In the genomic region with DNA sequence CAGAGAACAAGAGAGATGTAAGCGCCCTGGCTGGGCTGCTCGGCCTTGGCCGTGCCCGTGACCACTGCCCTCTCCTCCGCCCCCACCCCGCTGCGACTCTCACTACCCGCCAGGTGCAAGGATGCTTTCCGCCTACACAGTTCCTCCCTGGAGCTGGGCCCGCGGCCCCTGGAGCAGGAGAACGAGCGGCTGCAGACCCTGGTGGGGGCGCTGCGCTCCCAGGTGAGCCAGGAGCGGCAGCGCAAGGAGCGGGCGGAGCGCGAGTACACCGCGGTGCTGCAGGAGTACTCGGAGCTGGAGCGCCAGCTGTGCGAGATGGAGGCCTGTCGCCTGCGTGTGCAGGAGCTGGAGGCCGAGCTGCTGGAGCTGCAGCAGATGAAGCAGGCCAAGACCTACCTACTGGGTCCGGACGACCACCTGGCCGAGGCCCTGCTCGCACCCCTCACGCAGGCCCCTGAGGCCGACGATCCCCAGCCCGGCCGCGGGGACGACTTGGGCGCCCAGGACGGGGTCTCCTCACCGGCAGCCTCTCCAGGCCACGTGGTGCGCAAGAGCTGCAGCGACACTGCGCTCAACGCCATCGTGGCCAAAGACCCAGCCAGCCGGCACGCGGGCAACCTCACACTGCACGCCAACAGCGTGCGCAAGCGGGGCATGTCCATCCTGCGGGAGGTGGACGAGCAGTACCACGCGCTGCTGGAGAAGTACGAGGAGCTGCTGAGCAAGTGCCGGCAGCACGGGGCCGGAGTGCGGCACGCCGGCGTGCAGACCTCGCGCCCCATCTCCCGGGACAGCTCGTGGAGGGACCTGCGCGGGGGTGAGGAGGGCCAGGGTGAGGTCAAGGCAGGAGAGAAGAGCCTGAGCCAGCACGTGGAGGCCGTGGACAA, we compare ENCODE assay signal across 20 cellular contexts.
"Had no signal": no experiment of that assay in that cellular context is flagged by ENCODE, and none has a peak within 500 bp of the region (broad histone marks: within the 10 kb centered on the region; RNA-seq: fewer than 3 reads in every experiment).

No MANE protein-coding gene starts in this region.

- H3K36me3 ChIP-seq: ovary, prostate gland had no signal

- H3K4me3 ChIP-seq: adrenal gland, ascending aorta, esophagus squamous epithelium, gastrocnemius medialis, lung, ovary, prostate gland had no signal

- H3K27me3 ChIP-seq: adrenal gland, ascending aorta, esophagus squamous epithelium, gastrocnemius medialis, ovary had no signal

- DNase-seq: activated CD4-positive, alpha-beta T cell treated with anti-CD3 and anti-CD28 coated beads for 1 hour; activated CD8-positive, alpha-beta memory T cell treated with anti-CD3 and anti-CD28 coated beads, Interleukin-2, amount 50 U/mL, for 4 hours; activated T-cell treated with anti-CD3 and anti-CD28 coated beads, Interleukin-2, amount 50 U/mL, for 24 hours; adrenal gland; central memory CD4-positive, alpha-beta T cell; esophagus squamous epithelium; gastrocnemius medialis; head of caudate nucleus; hypothalamus; naive thymus-derived CD8-positive, alpha-beta T cell; ovary; stimulated activated CD4-positive, alpha-beta T cell treated with anti-CD3 and anti-CD28 coated beads, Interleukin-2, amount 100 ng/mL, for 48 hours; stimulated activated CD8-positive, alpha-beta memory T cell treated with anti-CD3 and anti-CD28 coated beads, Interleukin-4, amount 100 ng/mL, for 48 hours; stimulated activated naive CD4-positive, alpha-beta T cell treated with Interleukin-2 at 50 U/mL for 16 hours had no signal

- H3K9me3 ChIP-seq: adrenal gland, ascending aorta, esophagus squamous epithelium, gastrocnemius medialis, ovary, prostate gland had no signal

- H3K4me1 ChIP-seq: adrenal gland, ascending aorta, esophagus squamous epithelium, gastrocnemius medialis, prostate gland had no signal

- H3K27me3 Mint-ChIP-seq: activated naive CD8-positive, alpha-beta T cell; activated T-cell treated with anti-CD3 and anti-CD28 coated beads, Interleukin-2, amount 50 U/mL, for 24 hours; activated T-helper 17 cell treated with anti-CD3 and anti-CD28 coated beads, Interleukin-2, amount 50 U/mL, for 72 hours had no signal

- H3K27ac ChIP-seq: adrenal gland, ascending aorta, esophagus squamous epithelium, gastrocnemius medialis, ovary, prostate gland, VCaP had no signal

- H3K36me3 Mint-ChIP-seq: activated naive CD8-positive, alpha-beta T cell; naive thymus-derived CD8-positive, alpha-beta T cell had no signal

- H3K4me3 Mint-ChIP-seq: activated naive CD8-positive, alpha-beta T cell; activated T-cell treated with anti-CD3 and anti-CD28 coated beads, Interleukin-2, amount 50 U/mL, for 24 hours; activated T-helper 17 cell treated with anti-CD3 and anti-CD28 coated beads, Interleukin-2, amount 50 U/mL, for 72 hours; naive thymus-derived CD8-positive, alpha-beta T cell had no signal

- H3K9me3 Mint-ChIP-seq: activated T-cell treated with anti-CD3 and anti-CD28 coated beads, Interleukin-2, amount 50 U/mL, for 24 hours; activated T-helper 17 cell treated with anti-CD3 and anti-CD28 coated beads, Interleukin-2, amount 50 U/mL, for 72 hours; naive thymus-derived CD8-positive, alpha-beta T cell had no signal

- ATAC-seq: activated T-helper 17 cell treated with anti-CD3 and anti-CD28 coated beads, Interleukin-2, amount 50 U/mL, for 72 hours; gastrocnemius medialis; naive thymus-derived CD8-positive, alpha-beta T cell had no signal

- H3K4me1 Mint-ChIP-seq: activated T-helper 17 cell treated with anti-CD3 and anti-CD28 coated beads, Interleukin-2, amount 50 U/mL, for 72 hours had no signal

- H3K27ac Mint-ChIP-seq: activated naive CD8-positive, alpha-beta T cell; activated T-helper 17 cell treated with anti-CD3 and anti-CD28 coated beads, Interleukin-2, amount 50 U/mL, for 72 hours; naive thymus-derived CD8-positive, alpha-beta T cell had no signal
